ENCODE assay signal across 8 cellular contexts in the genomic region with DNA sequence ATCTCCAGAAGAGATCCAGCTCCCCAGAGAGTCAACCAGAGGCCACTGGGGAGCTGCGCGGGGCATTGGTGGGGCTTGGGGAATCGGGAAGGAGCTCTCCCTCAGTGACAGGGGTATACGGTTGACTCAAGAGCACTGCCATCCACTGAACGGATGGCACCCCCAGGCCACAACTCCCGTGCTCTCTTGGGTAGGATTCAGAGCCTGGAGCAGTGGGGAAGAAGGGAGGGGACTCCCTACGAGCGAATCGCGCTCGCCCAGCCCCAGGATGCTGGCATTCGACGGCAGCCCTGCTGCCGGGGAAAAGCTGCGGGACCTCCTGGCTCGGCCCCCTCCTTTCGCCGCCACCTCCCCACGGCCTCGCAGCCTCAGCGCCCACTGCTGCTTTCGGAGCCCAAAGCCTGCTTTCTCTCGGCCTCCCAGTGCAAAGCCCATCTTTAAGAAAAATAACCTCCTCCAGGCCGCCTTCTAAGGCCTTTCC. TPM values are rescaled to one million over a fixed set of nuclear protein-coding genes. Genes with fewer than 3 reads are reported as not detected.
DNase-seq lines count a peak whose midpoint lies in the region; ATAC-seq and TF ChIP-seq lines count a peak whose summit lies in the region.

No MANE protein-coding gene starts in this region.

- TF ChIP-seq CTCF in CD8-positive, alpha-beta T cell (IDR thresholded peaks at IDR 0.05): no peak
- TF ChIP-seq CTCF in right atrium auricular region (IDR thresholded peaks at IDR 0.05): no peak
- no peak for TF ChIP-seq CTCF in retinal pigment epithelial cell (conservative IDR thresholded peaks at IDR 0.05; ENCODE audit: low read depth, low read length)

- H3K27me3 ChIP-seq in CD8-positive, alpha-beta T cell (ENCODE audit: insufficient read depth, low read length): peaks cover 23% of the 10 kb centered on the region
- H3K27me3 ChIP-seq in right atrium auricular region: no peaks in the 10 kb centered on the region

- no peaks in the 10 kb centered on the region for H3K36me3 ChIP-seq in CD8-positive, alpha-beta T cell (ENCODE audit: insufficient read depth, low read length)
- H3K36me3 ChIP-seq in right atrium auricular region: no peaks in the 10 kb centered on the region

- ATAC-seq in CD8-positive, alpha-beta T cell: no peak
- ATAC-seq in T-cell (replicated peaks in 1 of 4) (peak in 3 of 4 experiments; percentile 15 to 32 (median 18)), HG03354 (IDR thresholded peaks at IDR 0.05; ENCODE audit: poor library complexity, severe bottlenecking, unreplicated experiment) (no peak), GM21526 (IDR thresholded peaks at IDR 0.05; ENCODE audit: low FRiP score, unreplicated experiment) (no peak)

- CTCF ChIA-PET in CD8-positive, alpha-beta T cell (lab: Charles Lee): interaction anchor here (1.2 kb wide), 1 partner anchor 63 kb away, joined by 3 read pairs; no protein-coding TSS in a partner anchor
- CTCF ChIA-PET in T-cell (lab: Charles Lee): no interaction called here

- POLR2A ChIA-PET in CD8-positive, alpha-beta T cell (lab: Charles Lee): interaction anchor here (0.9 kb wide), 1 partner anchor 88 kb away, joined by 3 read pairs; no protein-coding TSS in a partner anchor
- POLR2A ChIA-PET in T-cell (lab: Charles Lee): no interaction called here

- intact Hi-C loops in CD8-positive, alpha-beta T cell (cut with DNase I, micrococcal nuclease): no loop called here

- no peak for DNase-seq in CD8-positive, alpha-beta T cell
- DNase-seq in T-cell (no peak), right atrium auricular region (ENCODE audit: low spot score) (no peak), retinal pigment epithelial cell (ENCODE audit: low read depth) (no peak), NCI-H2107 treated with DMSO at 0.1 percent for 48 hours (lab: John Stamatoyannopoulos, UW; ENCODE audit: unreplicated experiment) (no peak), NCI-H226 (no peak)

- no peak overlapping the region for H3K27ac ChIP-seq in CD8-positive, alpha-beta T cell (ENCODE audit: low read depth, low read length)
- H3K27ac ChIP-seq in right atrium auricular region: peak overlapping the region; percentile 64 to 72

- peaks cover 12% of the 10 kb centered on the region for H3K4me1 Mint-ChIP-seq in CD8-positive, alpha-beta T cell (ENCODE audit: low read depth)
- H3K4me1 Mint-ChIP-seq in T-cell: peaks cover 7 to 8% (median 8%) of the 10 kb centered on the region in 3 donors

- peak overlapping the region; percentile 60 for H3K4me3 Mint-ChIP-seq in CD8-positive, alpha-beta T cell
- peak overlapping the region; percentile 47 to 71 (median 50) for H3K4me3 Mint-ChIP-seq in T-cell

- H3K27ac Mint-ChIP-seq in CD8-positive, alpha-beta T cell: no peak overlapping the region
- no peak overlapping the region for H3K27ac Mint-ChIP-seq in T-cell

- no peaks in the 10 kb centered on the region for H3K9me3 Mint-ChIP-seq in CD8-positive, alpha-beta T cell
- H3K9me3 Mint-ChIP-seq in T-cell: no peaks in the 10 kb centered on the region

- H3K9me3 ChIP-seq in CD8-positive, alpha-beta T cell (ENCODE audit: low read length): no peaks in the 10 kb centered on the region
- H3K9me3 ChIP-seq in right atrium auricular region: no peaks in the 10 kb centered on the region

- H3K27me3 Mint-ChIP-seq in CD8-positive, alpha-beta T cell (ENCODE audit: low read depth): peaks cover 28% of the 10 kb centered on the region
- peaks cover 32 to 47% of the 10 kb centered on the region in 2 donors for H3K27me3 Mint-ChIP-seq in T-cell

- H3K36me3 Mint-ChIP-seq in CD8-positive, alpha-beta T cell: no peaks in the 10 kb centered on the region
- H3K36me3 Mint-ChIP-seq in T-cell: no peaks in the 10 kb centered on the region

- peak overlapping the region; percentile 6 for H3K4me3 ChIP-seq in CD8-positive, alpha-beta T cell (ENCODE audit: low read depth, low read length)
- H3K4me3 ChIP-seq in right atrium auricular region (peak overlapping the region; percentile 28 to 61), retinal pigment epithelial cell (ENCODE audit: low read length) (peak overlapping the region; percentile 39)

- H3K4me1 ChIP-seq in CD8-positive, alpha-beta T cell (ENCODE audit: insufficient read depth, low read length): peaks cover 15% of the 10 kb centered on the region
- H3K4me1 ChIP-seq in right atrium auricular region: peaks cover 0 to 97% of the 10 kb centered on the region in 2 donors

RNA-seq across cellular contexts. Expression of gene TPPP3, which starts 0.5 kb away (rescaled TPM):
- total RNA-seq in CD8-positive, alpha-beta T cell: not detected
- total RNA-seq in T-cell (under 1 TPM in 2 of 5 donors, not detected in 3; 0.18 to 0.23 TPM), right atrium auricular region (10 to 100 TPM; 24.1 to 56.4 TPM)

RNA-seq across cellular contexts. Expression of gene ZDHHC1, which starts 22.4 kb away (rescaled TPM):
- total RNA-seq in CD8-positive, alpha-beta T cell: not detected
- total RNA-seq in T-cell (under 1 TPM in 4 of 5 donors, not detected in 1; 0.26 to 0.85 (median 0.47) TPM), right atrium auricular region (10 to 100 TPM in 1 of 2 donors, 1 to 10 TPM in 1; 8.9 to 11.8 TPM)

RNA-seq across cellular contexts. Expression of gene HSD11B2, which starts 37.1 kb away (rescaled TPM):
- not detected for total RNA-seq in CD8-positive, alpha-beta T cell
- total RNA-seq in T-cell: under 1 TPM in 3 of 5 donors, not detected in 2; 0.20 to 0.32 (median 0.29) TPM
- total RNA-seq in right atrium auricular region: not detected

Comparison
In these comparisons a context has a peak if more than half of its experiments do, and no peak if none do; other contexts are left out.
1. ATAC-seq: peak in T-cell (3 of 4); none in CD8-positive, alpha-beta T cell (single experiment), HG03354 (single experiment) and GM21526 (single experiment).
2. RNA of gene TPPP3, which starts 0.5 kb away (total RNA-seq): 24.1 to 56.4 TPM in right atrium auricular region; 0.18 to 0.23 TPM in T-cell and not detected in CD8-positive, alpha-beta T cell; every median in the first group is over 10 times any median in the second.
3. RNA of gene ZDHHC1, which starts 22.4 kb away (total RNA-seq): 8.9 to 11.8 TPM in right atrium auricular region; 0.26 to 0.85 TPM in T-cell and not detected in CD8-positive, alpha-beta T cell; every median in the first group is over 4 times any median in the second.
4. Peak in every context shown above with its lines, with median percentiles within 50 percentile points of each other: H3K4me3 ChIP-seq.